In the genomic region with DNA sequence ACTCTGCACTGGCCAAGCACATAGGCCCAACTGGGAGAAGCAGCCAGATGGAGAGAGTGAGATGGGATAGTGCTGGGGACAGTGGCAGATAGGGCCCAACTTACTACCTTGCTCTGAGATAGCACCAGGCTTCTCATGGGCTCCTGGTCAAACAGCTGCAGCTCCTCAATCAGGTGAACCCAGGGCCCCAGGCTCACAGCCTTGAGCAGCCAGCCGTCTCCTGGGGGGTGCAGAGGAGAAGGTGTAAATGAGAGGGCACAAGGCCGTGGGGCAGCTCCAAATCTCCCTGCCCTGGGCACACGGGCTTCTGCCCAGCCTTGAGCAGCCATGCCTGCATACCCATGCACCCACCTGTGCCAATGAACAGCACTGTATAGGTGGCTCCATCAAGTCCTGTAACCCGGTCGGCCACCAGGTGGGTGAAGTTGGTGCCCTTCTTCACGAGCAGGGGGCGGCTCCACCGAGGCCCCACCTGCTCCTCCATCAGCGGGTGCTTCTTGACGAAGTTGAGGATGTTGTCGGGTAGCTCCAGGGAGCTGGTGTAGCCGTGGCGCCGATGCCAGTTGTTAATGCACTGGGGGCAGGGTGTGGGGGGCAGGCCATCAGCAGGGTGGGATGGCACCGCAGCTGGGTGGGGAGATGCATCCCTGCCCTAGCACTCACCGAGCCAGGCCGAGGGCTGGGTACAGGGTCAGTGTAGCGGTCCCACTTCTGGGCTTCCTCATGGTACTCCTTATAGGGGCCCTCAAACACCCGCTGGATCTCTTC, we compare ENCODE assay signal across 16 cellular contexts.
"Had no signal": no experiment of that assay in that cellular context is flagged by ENCODE, and none has a peak within 500 bp of the region (broad histone marks: within the 10 kb centered on the region; RNA-seq: fewer than 3 reads in every experiment).

No MANE protein-coding gene starts in this region.

- H3K4me3 ChIP-seq: colonic mucosa, lower lobe of right lung had no signal

- ATAC-seq: stimulated activated naive CD8-positive, alpha-beta T cell treated with anti-CD3 and anti-CD28 coated beads, Interleukin-15, Interleukin-2, amounts not matched to agents 100 U/mL and 50 U/mL, for 24 hours had no signal

- H3K9me3 Mint-ChIP-seq: activated CD4-positive, alpha-beta memory T cell treated with anti-CD3 and anti-CD28 coated beads for 36 hours; activated T-cell treated with anti-CD3 and anti-CD28 coated beads, Interleukin-2, amount 50 U/mL, for 24 hours had no signal

- H3K4me3 Mint-ChIP-seq: activated CD4-positive, alpha-beta memory T cell treated with anti-CD3 and anti-CD28 coated beads for 36 hours; activated T-cell treated with anti-CD3 and anti-CD28 coated beads, Interleukin-2, amount 50 U/mL, for 24 hours had no signal

- DNase-seq: activated CD4-positive, alpha-beta memory T cell treated with anti-CD3 and anti-CD28 coated beads for 36 hours; activated CD4-positive, alpha-beta T cell treated with anti-CD3 and anti-CD28 coated beads for 1 hour; activated effector memory CD4-positive, alpha-beta T cell treated with Interleukin-2 at 50 U/mL for 16 hours; activated naive CD4-positive, alpha-beta T cell treated with anti-CD3 and anti-CD28 coated beads, Interleukin-2, amount 50 U/mL, for 16 hours; activated T-cell treated with anti-CD3 and anti-CD28 coated beads, Interleukin-2, amount 50 U/mL, for 24 hours; colonic mucosa; foreskin melanocyte; SK-N-SH; small intestine; stimulated activated CD4-positive, alpha-beta T cell treated with anti-CD3 and anti-CD28 coated beads, Interleukin-4, amount 100 ng/mL, for 4 hours; stimulated activated CD8-positive, alpha-beta memory T cell treated with anti-CD3 and anti-CD28 coated beads, Interleukin-4, amount 100 ng/mL, for 48 hours; stimulated activated naive CD8-positive, alpha-beta T cell treated with anti-CD3 and anti-CD28 coated beads, Interleukin-15, Interleukin-2, amounts not matched to agents 100 U/mL and 50 U/mL, for 24 hours; T-helper 1 cell; T1000 had no signal

- H3K27me3 ChIP-seq: colonic mucosa had no signal

- H3K27ac Mint-ChIP-seq: activated CD4-positive, alpha-beta memory T cell treated with anti-CD3 and anti-CD28 coated beads for 36 hours; activated T-cell treated with anti-CD3 and anti-CD28 coated beads, Interleukin-2, amount 50 U/mL, for 24 hours had no signal

- H3K27me3 Mint-ChIP-seq: activated CD4-positive, alpha-beta memory T cell treated with anti-CD3 and anti-CD28 coated beads for 36 hours; activated T-cell treated with anti-CD3 and anti-CD28 coated beads, Interleukin-2, amount 50 U/mL, for 24 hours had no signal

- H3K9me3 ChIP-seq: colonic mucosa, lower lobe of right lung, SK-N-SH had no signal

- H3K27ac ChIP-seq: colonic mucosa, lower lobe of right lung, parathyroid adenoma had no signal
